In genomic region chr9:86282979-86283535, GRCh38 we compare ENCODE assay signal across 8 cellular contexts. TPM values are rescaled to one million over a fixed set of nuclear protein-coding genes. Genes with fewer than 3 reads are reported as not detected.
DNase-seq lines count a peak whose midpoint lies in the region; ATAC-seq lines count a peak whose summit lies in the region.

No MANE protein-coding gene starts in this region.

- 14% methylated on average over 12 of the region's 12 CpGs for WGBS in right cardiac atrium

- peak overlapping the region; percentile 95 for H3K27ac Mint-ChIP-seq in activated naive CD8-positive, alpha-beta T cell treated with anti-CD3 and anti-CD28 coated beads, Interleukin-2, amount 10 ng/mL, durations not matched to agents 7 days and 5 days

- peak; percentile 84 for DNase-seq in Daoy (ENCODE audit: low read depth)
- no peak for DNase-seq in activated naive CD8-positive, alpha-beta T cell treated with anti-CD3 and anti-CD28 coated beads, Interleukin-2, amount 10 ng/mL, durations not matched to agents 7 days and 5 days
- DNase-seq in right cardiac atrium = no peak
- no peak for DNase-seq in sciatic nerve (ENCODE audit: low spot score)
- DNase-seq in stimulated activated CD4-positive, alpha-beta T cell treated with anti-CD3 and anti-CD28 coated beads, Interleukin-4, amount 100 ng/mL, for 1 hour = no peak

- POLR2A ChIA-PET in activated naive CD8-positive, alpha-beta T cell treated with anti-CD3 and anti-CD28 coated beads, Interleukin-2, amount 10 ng/mL, durations not matched to agents 7 days and 5 days (lab: Charles Lee) = interaction anchor here (0.6 to 1.4 kb wide), 11 partner anchors 16 to 478 kb away, joined by 3 to 10 read pairs (median 4); partner anchors contain the start of gene NAA35

- H3K36me3 ChIP-seq in KOPT-K1 (ENCODE audit: insufficient read depth, low read length) = peaks cover 16% of the 10 kb centered on the region

- no peaks in the 10 kb centered on the region for H3K9me3 ChIP-seq in KOPT-K1 (ENCODE audit: insufficient read depth, low read length, poor library complexity, severe bottlenecking)
- H3K9me3 ChIP-seq in right cardiac atrium (ENCODE audit: control insufficient read depth, low read length) = no peaks in the 10 kb centered on the region

- H3K27me3 ChIP-seq in right cardiac atrium (ENCODE audit: control insufficient read depth, insufficient read depth) = no peaks in the 10 kb centered on the region

- ATAC-seq in GM21526 (IDR thresholded peaks at IDR 0.05; ENCODE audit: low FRiP score, unreplicated experiment) (peak; percentile 23), right cardiac atrium (peak; percentile 42 to 60), sciatic nerve (peak; percentile 50), HG03521 (IDR thresholded peaks at IDR 0.05; ENCODE audit: unreplicated experiment) (no peak)
- no peak for ATAC-seq in activated naive CD8-positive, alpha-beta T cell treated with anti-CD3 and anti-CD28 coated beads, Interleukin-2, amount 10 ng/mL, durations not matched to agents 7 days and 5 days (ENCODE audit: low read depth)

- H3K27ac ChIP-seq in KOPT-K1 (ENCODE audit: low read depth, low read length, poor library complexity, severe bottlenecking) = peak overlapping the region; percentile 74
- peak overlapping the region; percentile 14 for H3K27ac ChIP-seq in right cardiac atrium (ENCODE audit: low read length)

- H3K9me3 Mint-ChIP-seq in activated naive CD8-positive, alpha-beta T cell treated with anti-CD3 and anti-CD28 coated beads, Interleukin-2, amount 10 ng/mL, durations not matched to agents 7 days and 5 days = no peaks in the 10 kb centered on the region

- H3K4me1 Mint-ChIP-seq in activated naive CD8-positive, alpha-beta T cell treated with anti-CD3 and anti-CD28 coated beads, Interleukin-2, amount 10 ng/mL, durations not matched to agents 7 days and 5 days = peaks cover 31% of the 10 kb centered on the region

- intact Hi-C loops in right cardiac atrium (cut with DNase I) (no loop called here), sciatic nerve (cut with DNase I) (no loop called here)

- no peaks in the 10 kb centered on the region for H3K27me3 Mint-ChIP-seq in activated naive CD8-positive, alpha-beta T cell treated with anti-CD3 and anti-CD28 coated beads, Interleukin-2, amount 10 ng/mL, durations not matched to agents 7 days and 5 days

- peak overlapping the region; percentile 94 for H3K4me3 Mint-ChIP-seq in activated naive CD8-positive, alpha-beta T cell treated with anti-CD3 and anti-CD28 coated beads, Interleukin-2, amount 10 ng/mL, durations not matched to agents 7 days and 5 days

- H3K4me3 ChIP-seq in right cardiac atrium (ENCODE audit: low read length) = peak overlapping the region; percentile 68

- peaks cover 13% of the 10 kb centered on the region for H3K36me3 Mint-ChIP-seq in activated naive CD8-positive, alpha-beta T cell treated with anti-CD3 and anti-CD28 coated beads, Interleukin-2, amount 10 ng/mL, durations not matched to agents 7 days and 5 days

- peaks cover 13% of the 10 kb centered on the region for H3K4me1 ChIP-seq in right cardiac atrium (ENCODE audit: control insufficient read depth, insufficient read depth, low read length)

RNA-seq across cellular contexts. Expression of gene ISCA1, which starts 0.7 kb away (rescaled TPM):
- total RNA-seq in Daoy (2014; rRNA removed; shearing (Covaris generic)) = 53.1 TPM in 2 replicates
- total RNA-seq in activated naive CD8-positive, alpha-beta T cell treated with anti-CD3 and anti-CD28 coated beads, Interleukin-2, amount 10 ng/mL, durations not matched to agents 7 days and 5 days = 10 to 100 TPM; 21.2 to 24.5 TPM
- 10 to 100 TPM; 60.1 to 67.1 (median 62.2) TPM for total RNA-seq in right cardiac atrium
- 80.8 TPM for polyA plus RNA-seq in right cardiac atrium
- total RNA-seq in sciatic nerve = 32.5 TPM

RNA-seq across cellular contexts. Expression of gene C9orf153, which starts 23.6 kb away (rescaled TPM):
- not detected in 2 replicates for total RNA-seq in Daoy (2014; rRNA removed; shearing (Covaris generic))
- total RNA-seq in activated naive CD8-positive, alpha-beta T cell treated with anti-CD3 and anti-CD28 coated beads, Interleukin-2, amount 10 ng/mL, durations not matched to agents 7 days and 5 days = under 1 TPM; 0.30 to 0.34 TPM
- under 1 TPM in 3 of 4 donors, not detected in 1; 0.26 to 0.53 (median 0.35) TPM for total RNA-seq in right cardiac atrium
- 0.18 TPM for polyA plus RNA-seq in right cardiac atrium
- total RNA-seq in sciatic nerve = 0.98 TPM

Comparison
In these comparisons a context has a peak if more than half of its experiments do, and no peak if none do; other contexts are left out.
1. ATAC-seq: peak in GM21526 (single experiment), right cardiac atrium (2 of 2) and sciatic nerve (single experiment); none in activated naive CD8-positive, alpha-beta T cell treated with anti-CD3 and anti-CD28 coated beads, Interleukin-2, amount 10 ng/mL, durations not matched to agents 7 days and 5 days (single experiment) and HG03521 (single experiment).